In the genomic region with DNA sequence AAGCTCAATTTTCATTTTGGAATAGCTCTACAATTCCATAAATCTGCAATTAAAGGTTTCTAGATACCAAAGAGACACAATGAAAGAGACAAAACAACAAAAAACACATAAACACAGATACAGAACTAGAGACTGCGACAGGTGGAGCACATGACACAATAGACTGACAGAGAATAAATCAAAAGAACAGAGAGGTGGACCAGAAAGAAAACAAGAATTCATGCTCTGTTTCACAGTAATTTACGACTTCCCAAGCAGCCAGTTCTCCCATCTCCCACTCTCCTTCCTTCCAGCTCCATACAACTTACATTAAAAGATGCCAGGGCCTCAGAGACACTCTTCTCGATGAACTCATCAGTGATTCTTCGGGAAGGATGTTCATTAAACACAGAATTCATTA, we compare ENCODE assay signal across 13 cellular contexts.
"Had no signal": no experiment of that assay in that cellular context is flagged by ENCODE, and none has a peak within 500 bp of the region (broad histone marks: within the 10 kb centered on the region; RNA-seq: fewer than 3 reads in every experiment).

No MANE protein-coding gene starts in this region.

- DNase-seq: activated CD4-positive, CD25-positive, alpha-beta regulatory T cell; activated CD8-positive, alpha-beta memory T cell treated with anti-CD3 and anti-CD28 coated beads, Interleukin-2, amount 10 ng/mL, durations not matched to agents 7 days and 5 days; central memory CD4-positive, alpha-beta T cell; effector CD4-positive, alpha-beta T cell; left ventricle myocardium superior; small intestine; stimulated activated naive CD4-positive, alpha-beta T cell had no signal

- H3K9me3 ChIP-seq: neutrophil, right atrium auricular region had no signal

- ATAC-seq: activated CD8-positive, alpha-beta memory T cell treated with anti-CD3 and anti-CD28 coated beads, Interleukin-2, amount 10 ng/mL, durations not matched to agents 7 days and 5 days; left ventricle myocardium superior had no signal

- H3K4me1 ChIP-seq: right atrium auricular region had no signal

- H3K36me3 Mint-ChIP-seq: type B pancreatic cell had no signal

- H3K4me3 Mint-ChIP-seq: activated CD8-positive, alpha-beta memory T cell treated with anti-CD3 and anti-CD28 coated beads, Interleukin-2, amount 10 ng/mL, durations not matched to agents 7 days and 5 days; mesothelial cell of epicardium; type B pancreatic cell had no signal

- H3K4me3 ChIP-seq: coronary artery, right atrium auricular region had no signal

- H3K9me3 Mint-ChIP-seq: mesothelial cell of epicardium, type B pancreatic cell had no signal

- H3K27me3 ChIP-seq: neutrophil, right atrium auricular region had no signal

- H3K27me3 Mint-ChIP-seq: activated CD8-positive, alpha-beta memory T cell treated with anti-CD3 and anti-CD28 coated beads, Interleukin-2, amount 10 ng/mL, durations not matched to agents 7 days and 5 days; type B pancreatic cell had no signal

- FAIRE-seq: keratinocyte, small intestine had no signal

- H3K27ac ChIP-seq: coronary artery, neutrophil, right atrium auricular region had no signal

- H3K27ac Mint-ChIP-seq: activated CD8-positive, alpha-beta memory T cell treated with anti-CD3 and anti-CD28 coated beads, Interleukin-2, amount 10 ng/mL, durations not matched to agents 7 days and 5 days; type B pancreatic cell had no signal

- H3K4me1 Mint-ChIP-seq: activated CD8-positive, alpha-beta memory T cell treated with anti-CD3 and anti-CD28 coated beads, Interleukin-2, amount 10 ng/mL, durations not matched to agents 7 days and 5 days; mesothelial cell of epicardium had no signal
